In the genomic region with DNA sequence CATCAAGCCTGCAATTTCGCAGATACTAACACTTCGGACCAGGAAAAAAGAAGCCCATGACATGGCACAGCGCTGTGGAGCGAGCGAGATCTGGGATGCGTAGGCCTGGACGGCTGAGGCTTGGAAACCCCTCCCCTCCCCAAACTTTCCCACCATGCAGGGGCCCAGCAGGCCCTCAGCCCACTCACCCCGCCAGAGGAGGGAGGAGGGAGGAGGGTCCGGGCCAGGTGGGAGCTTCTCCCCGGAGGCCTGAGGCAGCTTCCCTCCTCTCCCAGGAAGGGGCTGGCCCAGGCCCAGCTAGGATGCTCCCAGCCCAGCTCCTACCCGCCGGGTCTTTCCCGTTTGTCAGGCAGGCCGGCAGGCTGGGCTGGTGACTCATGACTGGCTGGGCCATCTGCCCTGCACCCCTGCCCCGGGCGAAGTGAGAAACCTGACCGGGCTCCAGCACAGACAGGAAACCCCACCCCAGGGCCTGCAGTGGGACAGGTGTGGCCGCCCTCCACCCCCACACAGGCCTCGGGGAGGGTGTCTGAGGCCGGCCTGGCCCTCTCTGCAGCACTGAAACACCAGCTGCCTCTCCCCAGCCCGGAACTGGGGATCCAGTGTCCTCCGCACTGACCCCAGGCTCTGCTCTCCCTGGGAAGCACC, we compare ENCODE assay signal across 9 cellular contexts. TPM values are rescaled to one million over a fixed set of nuclear protein-coding genes. Genes with fewer than 3 reads are reported as not detected.
DNase-seq lines count a peak whose midpoint lies in the region; FAIRE-seq and TF ChIP-seq lines count a peak whose summit lies in the region.
"Had no signal": no experiment of that assay in that cellular context is flagged by ENCODE, and none has a peak within 500 bp of the region (broad histone marks: within the 10 kb centered on the region; RNA-seq: fewer than 3 reads in every experiment).

No MANE protein-coding gene starts in this region.

- no peaks in the 10 kb centered on the region for H3K9me3 Mint-ChIP-seq in astrocyte (ENCODE audit: unreplicated experiment)

- H3K27me3 Mint-ChIP-seq in astrocyte (ENCODE audit: low read depth, unreplicated experiment): peaks cover 22% of the 10 kb centered on the region

- peak overlapping the region; percentile 65 for H2AFZ ChIP-seq in astrocyte (ENCODE audit: low read depth, low read length)

- H3K4me3 Mint-ChIP-seq in astrocyte (ENCODE audit: unreplicated experiment): peak overlapping the region; percentile 50

- H3K4me2 ChIP-seq in astrocyte (ENCODE audit: low read length): peak overlapping the region; percentile 71

- H3K79me2 ChIP-seq in astrocyte (ENCODE audit: insufficient read depth, low read length): no peaks in the 10 kb centered on the region

- peaks cover 15% of the 10 kb centered on the region for H3K4me1 ChIP-seq in astrocyte (ENCODE audit: insufficient read depth, low read length)
- peaks cover 44% of the 10 kb centered on the region for H3K4me1 ChIP-seq in stomach smooth muscle (ENCODE audit: control insufficient read depth, insufficient read depth, low read length)

- intact Hi-C loops in posterior cingulate gyrus (cut with DNase I): no loop called here

- peaks cover 10% of the 10 kb centered on the region for H3K4me1 Mint-ChIP-seq in astrocyte (ENCODE audit: low read depth, unreplicated experiment)

- H3K27ac ChIP-seq in astrocyte (ENCODE audit: low read depth, low read length) (no peak overlapping the region), stomach smooth muscle (ENCODE audit: low read length) (peak overlapping the region; percentile 66)
- H3K27ac ChIP-seq: neutrophil had no signal

- no peak for FAIRE-seq in astrocyte (lab: Jason Lieb, UNC)

- H3K36me3 ChIP-seq in astrocyte (ENCODE audit: insufficient read depth, low read length): no peaks in the 10 kb centered on the region
- no peaks in the 10 kb centered on the region for H3K36me3 ChIP-seq in stomach smooth muscle (ENCODE audit: control insufficient read depth in 2 of 2, insufficient read depth in 2 of 2, low read length in 2 of 2)
- H3K36me3 ChIP-seq: neutrophil had no signal

- TF ChIP-seq CTCF in astrocyte (IDR thresholded peaks at IDR 0.05; ENCODE audit: insufficient read depth, low read depth, low read length): no peak

- H4K20me1 ChIP-seq in astrocyte (ENCODE audit: insufficient read depth, low read length): no peaks in the 10 kb centered on the region

- H3K9me3 ChIP-seq in astrocyte (ENCODE audit: insufficient read depth, low read depth, low read length) (no peaks in the 10 kb centered on the region), stomach smooth muscle (ENCODE audit: control insufficient read depth in 2 of 2, low read length in 2 of 2) (no peaks in the 10 kb centered on the region)
- H3K9me3 ChIP-seq: neutrophil had no signal

- no peak overlapping the region for H3K4me3 ChIP-seq in astrocyte (ENCODE audit: insufficient read depth, low read depth, low read length)
- peak overlapping the region in 1 of 2 donors; percentile 40 for H3K4me3 ChIP-seq in stomach smooth muscle (ENCODE audit: low read length in 2 of 2)

- H3K9ac ChIP-seq in astrocyte (ENCODE audit: low read length): peak overlapping the region; percentile 10
- peak overlapping the region; percentile 52 to 55 for H3K9ac ChIP-seq in stomach smooth muscle (ENCODE audit: low read length in 2 of 2)

- H3K27me3 ChIP-seq in astrocyte (ENCODE audit: insufficient read depth, low read length): peaks cover 6% of the 10 kb centered on the region
- H3K27me3 ChIP-seq in stomach smooth muscle (ENCODE audit: control insufficient read depth in 1 of 2, insufficient read depth in 2 of 2, low read length in 2 of 2): no peaks in the 10 kb centered on the region

- no peaks in the 10 kb centered on the region for H3K36me3 Mint-ChIP-seq in astrocyte (ENCODE audit: low read depth, unreplicated experiment)

- peak overlapping the region; percentile 87 for H3K27ac Mint-ChIP-seq in astrocyte (ENCODE audit: unreplicated experiment)

- DNase-seq in DMS153 (lab: John Stamatoyannopoulos, UW): peak; percentile 90
- DNase-seq in MV-4-11 (lab: John Stamatoyannopoulos, UW): peak; percentile 68
- peak; percentile 81 for DNase-seq in astrocyte (ENCODE audit: low read depth)
- DNase-seq in iPS-NIHi11 (ENCODE audit: low spot score): peak; percentile 90
- DNase-seq in posterior cingulate gyrus: no peak
- no peak for DNase-seq in stimulated activated naive CD4-positive, alpha-beta T cell treated with Interleukin-2 at 50 U/mL for 16 hours (lab: John Stamatoyannopoulos, UW)
- DNase-seq in medulla oblongata (ENCODE audit: extremely low spot score): no peak

RNA-seq across cellular contexts. Expression of a gene that starts 34.3 kb away (rescaled TPM):
- total RNA-seq in astrocyte: 71.4 and 80.3 TPM in 2 replicates

Comparison
In these comparisons a context has a peak if more than half of its experiments do, and no peak if none do; other contexts are left out.
1. DNase-seq: peak in DMS153 (single experiment), MV-4-11 (single experiment), astrocyte (single experiment) and iPS-NIHi11 (single experiment); none in posterior cingulate gyrus (0 of 10), stimulated activated naive CD4-positive, alpha-beta T cell treated with Interleukin-2 at 50 U/mL for 16 hours (single experiment) and medulla oblongata (single experiment).